In genomic region chr9:111276723-111277122, GRCh38 we compare ENCODE assay signal across 20 cellular contexts. TPM values are rescaled to one million over a fixed set of nuclear protein-coding genes. Genes with fewer than 3 reads are reported as not detected.
"Had no signal": no experiment of that assay in that cellular context is flagged by ENCODE, and none has a peak within 500 bp of the region (broad histone marks: within the 10 kb centered on the region; RNA-seq: fewer than 3 reads in every experiment).

No MANE protein-coding gene starts in this region.

- H3K27ac ChIP-seq: ascending aorta, gastroesophageal sphincter, ovary, sigmoid colon had no signal

- H3K27me3 ChIP-seq: ascending aorta, gastroesophageal sphincter, ovary, sigmoid colon had no signal

- H3K36me3 ChIP-seq: ascending aorta, gastroesophageal sphincter, ovary, sigmoid colon had no signal

- H3K9me3 Mint-ChIP-seq: activated CD4-positive, alpha-beta memory T cell treated with anti-CD3 and anti-CD28 coated beads for 36 hours; activated naive CD4-positive, alpha-beta T cell treated with anti-CD3 and anti-CD28 coated beads, Interleukin-2, amount 10 ng/mL, durations not matched to agents 7 days and 5 days; activated T-cell treated with anti-CD3 and anti-CD28 coated beads, Interleukin-2, amount 50 U/mL, for 24 hours; mesothelial cell of epicardium; neural crest cell had no signal

- H3K4me1 ChIP-seq: ascending aorta, gastroesophageal sphincter had no signal

- H3K27me3 Mint-ChIP-seq: activated naive CD4-positive, alpha-beta T cell treated with anti-CD3 and anti-CD28 coated beads, Interleukin-2, amount 10 ng/mL, durations not matched to agents 7 days and 5 days had no signal

- H3K27ac Mint-ChIP-seq: activated CD4-positive, alpha-beta memory T cell treated with anti-CD3 and anti-CD28 coated beads for 36 hours; activated naive CD4-positive, alpha-beta T cell treated with anti-CD3 and anti-CD28 coated beads, Interleukin-2, amount 10 ng/mL, durations not matched to agents 7 days and 5 days; activated T-cell treated with anti-CD3 and anti-CD28 coated beads, Interleukin-2, amount 50 U/mL, for 24 hours; mesothelial cell of epicardium had no signal

- ATAC-seq: gastroesophageal sphincter, left colon had no signal

- H3K9me3 ChIP-seq: ascending aorta, gastroesophageal sphincter, ovary, sigmoid colon had no signal

- H3K4me3 Mint-ChIP-seq: activated CD4-positive, alpha-beta memory T cell treated with anti-CD3 and anti-CD28 coated beads for 36 hours; activated naive CD4-positive, alpha-beta T cell treated with anti-CD3 and anti-CD28 coated beads, Interleukin-2, amount 10 ng/mL, durations not matched to agents 7 days and 5 days; activated T-cell treated with anti-CD3 and anti-CD28 coated beads, Interleukin-2, amount 50 U/mL, for 24 hours; mesothelial cell of epicardium; neural crest cell had no signal

- DNase-seq: activated CD4-positive, alpha-beta memory T cell treated with anti-CD3 and anti-CD28 coated beads for 36 hours; activated CD4-positive, alpha-beta T cell treated with anti-CD3 and anti-CD28 coated beads for 1 hour; activated naive CD4-positive, alpha-beta T cell treated with anti-CD3 and anti-CD28 coated beads, Interleukin-2, amount 10 ng/mL, durations not matched to agents 7 days and 5 days; activated T-cell treated with anti-CD3 and anti-CD28 coated beads, Interleukin-2, amount 50 U/mL, for 24 hours; dorsolateral prefrontal cortex; erythroblast; left colon; ovary; sigmoid colon; stimulated activated CD4-positive, alpha-beta T cell treated with anti-CD3 and anti-CD28 coated beads, Interleukin-1b, Interleukin-23, amount 100 ng/mL, for 48 hours; substantia nigra; trophoblast cell had no signal

- H3K4me3 ChIP-seq: gastroesophageal sphincter, lung, ovary, sigmoid colon had no signal

- H3K36me3 Mint-ChIP-seq: activated CD4-positive, alpha-beta memory T cell treated with anti-CD3 and anti-CD28 coated beads for 36 hours; activated naive CD4-positive, alpha-beta T cell treated with anti-CD3 and anti-CD28 coated beads, Interleukin-2, amount 10 ng/mL, durations not matched to agents 7 days and 5 days; mesothelial cell of epicardium had no signal

- H3K4me1 Mint-ChIP-seq: activated naive CD4-positive, alpha-beta T cell treated with anti-CD3 and anti-CD28 coated beads, Interleukin-2, amount 10 ng/mL, durations not matched to agents 7 days and 5 days had no signal

- FAIRE-seq: islet of Langerhans had no signal

RNA-seq across cellular contexts. Expression of gene OR2K2, which starts 53.3 kb away (rescaled TPM):
- total RNA-seq: activated CD4-positive, alpha-beta memory T cell treated with anti-CD3 and anti-CD28 coated beads for 36 hours; ascending aorta; bronchial epithelial cell; chondrocyte; gastroesophageal sphincter; left colon; lung; mesothelial cell of epicardium; neural crest cell; ovary; sigmoid colon had no signal
- polyA plus RNA-seq: lung, ovary, sigmoid colon had no signal
